In the genomic region with DNA sequence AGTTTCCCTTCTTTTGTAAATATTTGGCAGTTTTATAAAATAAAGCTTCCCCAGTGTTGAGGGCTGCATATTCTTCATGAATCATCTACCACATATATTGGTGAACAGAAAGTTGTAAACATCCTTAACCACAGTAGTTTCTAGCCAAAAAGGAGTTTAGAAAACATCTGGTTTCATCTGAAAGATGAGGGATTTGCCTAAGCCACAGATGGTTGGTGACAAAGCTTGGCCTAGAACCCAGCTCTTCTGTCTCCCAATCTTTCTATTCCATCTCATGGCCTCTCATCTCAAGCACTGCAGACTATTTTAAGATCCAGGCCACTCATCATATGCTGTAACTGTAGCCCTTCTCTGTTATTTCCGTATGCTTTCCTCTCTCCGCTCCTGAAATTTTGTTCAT, we compare ENCODE assay signal across 28 cellular contexts.
DNase-seq lines count a peak whose midpoint lies in the region; ATAC-seq and TF ChIP-seq lines count a peak whose summit lies in the region.
"Had no signal": no experiment of that assay in that cellular context is flagged by ENCODE, and none has a peak within 500 bp of the region (broad histone marks: within the 10 kb centered on the region; RNA-seq: fewer than 3 reads in every experiment).

No MANE protein-coding gene starts in this region.

- H3K18ac ChIP-seq in IMR-90 (ENCODE audit: low read depth, low read length): no peak overlapping the region

- no peak overlapping the region for H3K4ac ChIP-seq in IMR-90 (ENCODE audit: low read depth, low read length)

- H4K20me1 ChIP-seq in mammary epithelial cell (ENCODE audit: insufficient read depth, low read length) (no peaks in the 10 kb centered on the region), IMR-90 (ENCODE audit: insufficient read depth, low read length) (no peaks in the 10 kb centered on the region)
- H4K20me1 ChIP-seq: BLaER1 had no signal

- WGBS in mammary epithelial cell (ENCODE audit: low coverage, missing lambda C conversion rate): 100% methylated on average over 2 of the region's 2 CpGs
- WGBS in IMR-90 (ENCODE audit: extremely low coverage in 2 of 2, insufficient read length in 1 of 2), 2 experiments: 17% methylated on average over 1 of the region's 2 CpGs; no CpG with 5 or more reads in 1 of the 2 experiments
- 87 to 91% methylated on average over 2 of the region's 2 CpGs for WGBS in sigmoid colon, 2 donors

- POLR2A ChIA-PET in MCF 10A (lab: Yijun Ruan, JAX) (no interaction called here), IMR-90 (lab: Charles Lee; ENCODE audit: unreplicated experiment) (no interaction called here)

- in situ Hi-C loops in mammary epithelial cell (cut with MboI; ENCODE audit: low sequenced_read_pairs in 2 of 2) (no loop called here), IMR-90 (cut with MboI; ENCODE audit: low sequenced_read_pairs) (no loop called here), astrocyte of the spinal cord (cut with HindIII; ENCODE audit: low sequenced_read_pairs) (no loop called here)

- H3K9me3 ChIP-seq in mammary epithelial cell (replicated peaks; ENCODE audit: insufficient read depth, low read length) (no peaks in the 10 kb centered on the region), IMR-90 (ENCODE audit: control insufficient read depth, insufficient read depth, low read length) (no peaks in the 10 kb centered on the region), sigmoid colon (no peaks in the 10 kb centered on the region)
- H3K9me3 ChIP-seq: BLaER1, prostate gland, upper lobe of left lung had no signal

- no peaks in the 10 kb centered on the region for H3K4me1 Mint-ChIP-seq in MCF 10A (ENCODE audit: insufficient read depth, unreplicated experiment)
- no peaks in the 10 kb centered on the region for H3K4me1 Mint-ChIP-seq in immature natural killer cell
- H3K4me1 Mint-ChIP-seq: activated CD4-positive, alpha-beta T cell treated with anti-CD3 and anti-CD28 coated beads, Interleukin-2, amount 10 ng/mL, durations not matched to agents 7 days and 5 days; memory B cell had no signal

- H3K9me3 Mint-ChIP-seq in MCF 10A (ENCODE audit: unreplicated experiment): no peaks in the 10 kb centered on the region
- peaks cover 0 to 1% (median 0%) of the 10 kb centered on the region in 6 donors for H3K9me3 Mint-ChIP-seq in immature natural killer cell
- H3K9me3 Mint-ChIP-seq: activated CD4-positive, alpha-beta T cell treated with anti-CD3 and anti-CD28 coated beads, Interleukin-2, amount 10 ng/mL, durations not matched to agents 7 days and 5 days; GM23338; memory B cell had no signal

- H3K27ac ChIP-seq in mammary epithelial cell (ENCODE audit: insufficient read depth, low read depth, low read length): no peak overlapping the region
- no peak overlapping the region for H3K27ac ChIP-seq in IMR-90 (ENCODE audit: insufficient read depth, low read length)
- H3K27ac ChIP-seq in coronary artery: no peak overlapping the region
- no peak overlapping the region for H3K27ac ChIP-seq in sigmoid colon
- H3K27ac ChIP-seq: 22Rv1, BLaER1, prostate gland, upper lobe of left lung, WERI-Rb-1 had no signal

- no peak for ATAC-seq in IMR-90 (ENCODE audit: low read depth)
- ATAC-seq in GM19328 (IDR thresholded peaks at IDR 0.05; ENCODE audit: unreplicated experiment): no peak
- ATAC-seq: GM23338, left cardiac atrium, Right ventricle myocardium inferior had no signal

- H2AFZ ChIP-seq in mammary epithelial cell (ENCODE audit: low read depth, low read length): no peak overlapping the region
- no peak overlapping the region for H2AFZ ChIP-seq in IMR-90 (replicated peaks; ENCODE audit: low read length, poor library complexity)
- H2AFZ ChIP-seq: GM23338 had no signal

- H4K5ac ChIP-seq in IMR-90 (ENCODE audit: low read depth, low read length): no peak overlapping the region

- no peak for TF ChIP-seq CTCF in mammary epithelial cell (conservative IDR thresholded peaks at IDR 0.05 in 1 of 2, IDR thresholded peaks at IDR 0.05 in 1 of 2; ENCODE audit: extremely low read depth in 1 of 2, insufficient read depth in 1 of 2, low read depth in 1 of 2, low read length in 2 of 2)
- TF ChIP-seq CTCF in MCF 10A (IDR thresholded peaks at IDR 0.05; ENCODE audit: unreplicated experiment): no peak
- no peak for TF ChIP-seq CTCF in IMR-90 (conservative IDR thresholded peaks at IDR 0.05; ENCODE audit: low read depth, low read length)
- no peak for TF ChIP-seq CTCF in astrocyte of the spinal cord (IDR thresholded peaks at IDR 0.05; ENCODE audit: low read depth, low read length)
- TF ChIP-seq CTCF in coronary artery (IDR thresholded peaks at IDR 0.05): no peak
- TF ChIP-seq CTCF in sigmoid colon (IDR thresholded peaks at IDR 0.05): no peak

- no peak for TF ChIP-seq RAD21 in IMR-90 (IDR thresholded peaks at IDR 0.05; ENCODE audit: low read length)

- no peak overlapping the region for H3K56ac ChIP-seq in IMR-90 (ENCODE audit: extremely low read depth, insufficient read depth, low read length)

- CTCF ChIA-PET in mammary epithelial cell (lab: Charles Lee; ENCODE audit: low non-redundant PET) (no interaction called here), MCF 10A (lab: Yijun Ruan, JAX) (no interaction called here), IMR-90 (lab: Yijun Ruan, JAX) (interaction anchor here (0.8 to 1.0 kb wide), 2 partner anchors 9 to 44 kb away, joined by 3 read pairs; no protein-coding TSS in a partner anchor)

- H3K27ac Mint-ChIP-seq in MCF 10A (ENCODE audit: low read depth, unreplicated experiment) (no peak overlapping the region), immature natural killer cell (no peak overlapping the region)
- H3K27ac Mint-ChIP-seq: activated CD4-positive, alpha-beta T cell treated with anti-CD3 and anti-CD28 coated beads, Interleukin-2, amount 10 ng/mL, durations not matched to agents 7 days and 5 days; GM23338; memory B cell had no signal

- H2BK20ac ChIP-seq in IMR-90 (ENCODE audit: low read depth, low read length): no peak overlapping the region

- H2BK5ac ChIP-seq in IMR-90 (ENCODE audit: low read depth, low read length, poor library complexity, severe bottlenecking): no peak overlapping the region

- no peaks in the 10 kb centered on the region for H3K79me2 ChIP-seq in mammary epithelial cell (ENCODE audit: insufficient read depth, low read length)

- dilution Hi-C loops in mammary epithelial cell (cut with HindIII; ENCODE audit: low sequenced_read_pairs) (no loop called here), IMR-90 (cut with HindIII; ENCODE audit: low sequenced_read_pairs, unreplicated experiment) (no loop called here)

- no peaks in the 10 kb centered on the region for H3K27me3 ChIP-seq in mammary epithelial cell (ENCODE audit: insufficient read depth, low read length)
- no peaks in the 10 kb centered on the region for H3K27me3 ChIP-seq in IMR-90 (ENCODE audit: control insufficient read depth, insufficient read depth, low read length)
- no peaks in the 10 kb centered on the region for H3K27me3 ChIP-seq in sigmoid colon
- H3K27me3 ChIP-seq: BLaER1, upper lobe of left lung had no signal

- no peak overlapping the region for H2BK15ac ChIP-seq in IMR-90 (ENCODE audit: low read depth, low read length)

- H3K23ac ChIP-seq in IMR-90 (ENCODE audit: low read depth, low read length): no peak overlapping the region

- intact Hi-C loops in mammary epithelial cell (cut with micrococcal nuclease) (no loop called here), MCF 10A (cut with micrococcal nuclease) (no loop called here), IMR-90 (cut with micrococcal nuclease) (no loop called here), sigmoid colon (cut with DNase I) (no loop called here)

- H3K4me3 Mint-ChIP-seq in MCF 10A (ENCODE audit: unreplicated experiment): no peak overlapping the region
- H3K4me3 Mint-ChIP-seq in immature natural killer cell: no peak overlapping the region
- H3K4me3 Mint-ChIP-seq: activated CD4-positive, alpha-beta T cell treated with anti-CD3 and anti-CD28 coated beads, Interleukin-2, amount 10 ng/mL, durations not matched to agents 7 days and 5 days; GM23338; memory B cell had no signal

- H3K27me3 Mint-ChIP-seq in MCF 10A (ENCODE audit: insufficient read depth, unreplicated experiment) (no peaks in the 10 kb centered on the region), immature natural killer cell (ENCODE audit: low read depth in 3 of 3) (peaks cover 0 to 4% (median 0%) of the 10 kb centered on the region in 3 donors)
- H3K27me3 Mint-ChIP-seq: activated CD4-positive, alpha-beta T cell treated with anti-CD3 and anti-CD28 coated beads, Interleukin-2, amount 10 ng/mL, durations not matched to agents 7 days and 5 days had no signal

- BruUV-seq in mammary epithelial cell (replicated peaks; lab: Mats Ljungman, UMichigan): no TSS peak
- BruUV-seq in MCF 10A (replicated peaks; lab: Mats Ljungman, UMichigan): no TSS peak
- no TSS peak for BruUV-seq in IMR-90 (replicated peaks; lab: Mats Ljungman, UMichigan)

- H4K8ac ChIP-seq in IMR-90 (ENCODE audit: low read depth in 2 of 2, low read length in 2 of 2): no peak overlapping the region

- no peak overlapping the region for H2AK9ac ChIP-seq in IMR-90 (replicated peaks; ENCODE audit: low read depth, low read length, poor library complexity)

- TF ChIP-seq EP300 in sigmoid colon (IDR thresholded peaks at IDR 0.05): no peak

- no peaks in the 10 kb centered on the region for H3K9me1 ChIP-seq in IMR-90 (ENCODE audit: insufficient read depth, low read length)

- DNase-seq in mammary epithelial cell: peak; percentile 5
- DNase-seq in MCF 10A (ENCODE audit: unreplicated experiment): no peak
- DNase-seq in IMR-90: peak; percentile 18
- DNase-seq in astrocyte of the spinal cord (ENCODE audit: low read depth, low spot score): peak; percentile 23
- no peak for DNase-seq in coronary artery (ENCODE audit: low spot score)
- DNase-seq in immature natural killer cell: no peak
- DNase-seq in sigmoid colon: no peak
- DNase-seq: activated CD4-positive, alpha-beta T cell treated with anti-CD3 and anti-CD28 coated beads, Interleukin-2, amount 10 ng/mL, durations not matched to agents 7 days and 5 days; activated naive CD4-positive, alpha-beta T cell; activated T-cell treated with anti-CD3 and anti-CD28 coated beads, Interleukin-2, amount 50 U/mL, for 48 hours; amygdala; dermis blood vessel endothelial cell; DMS79 treated with DMSO at 0.1 percent for 48 hours; head of caudate nucleus; left cardiac atrium; NCI-H1105 treated with DMSO at 0.1 percent for 48 hours; NCI-H2029 treated with DMSO at 0.1 percent for 48 hours; NCI-H345; NCI-H774; upper lobe of left lung; WERI-Rb-1 had no signal

- no peak overlapping the region for H3K14ac ChIP-seq in IMR-90 (replicated peaks; ENCODE audit: low read depth, low read length)

- H2AK5ac ChIP-seq in IMR-90 (ENCODE audit: low read depth, low read length): no peak overlapping the region

- H3K36me3 ChIP-seq in mammary epithelial cell (ENCODE audit: insufficient read depth, low read length) (no peaks in the 10 kb centered on the region), IMR-90 (ENCODE audit: control insufficient read depth, insufficient read depth, low read length) (no peaks in the 10 kb centered on the region), sigmoid colon (no peaks in the 10 kb centered on the region)
- H3K36me3 ChIP-seq: BLaER1, prostate gland, upper lobe of left lung, WERI-Rb-1 had no signal

- H3K9ac ChIP-seq in mammary epithelial cell (ENCODE audit: insufficient read depth, low read length) (no peak overlapping the region), IMR-90 (ENCODE audit: low read depth, low read length) (no peak overlapping the region)
- H3K9ac ChIP-seq: BLaER1 had no signal

- H3K36me3 Mint-ChIP-seq in MCF 10A (ENCODE audit: insufficient read depth, unreplicated experiment): no peaks in the 10 kb centered on the region
- no peaks in the 10 kb centered on the region for H3K36me3 Mint-ChIP-seq in immature natural killer cell
- H3K36me3 Mint-ChIP-seq: memory B cell had no signal

- H3K4me1 ChIP-seq in mammary epithelial cell (ENCODE audit: insufficient read depth, low read length) (no peaks in the 10 kb centered on the region), IMR-90 (ENCODE audit: control insufficient read depth, insufficient read depth, low read length) (no peaks in the 10 kb centered on the region), sigmoid colon (no peaks in the 10 kb centered on the region)
- H3K4me1 ChIP-seq: BLaER1, prostate gland, upper lobe of left lung had no signal

- no peak overlapping the region for H2BK120ac ChIP-seq in IMR-90 (ENCODE audit: low read depth, low read length)

- TF ChIP-seq POLR2A in IMR-90 (IDR thresholded peaks at IDR 0.05; ENCODE audit: low read depth, low read length): no peak
- no peak for TF ChIP-seq POLR2A in sigmoid colon (IDR thresholded peaks at IDR 0.05)

- H3K4me3 ChIP-seq in mammary epithelial cell (replicated peaks in 1 of 3; ENCODE audit: insufficient read depth in 1 of 3, low read depth in 2 of 3, low read length in 3 of 3) (no peak overlapping the region), IMR-90 (ENCODE audit: insufficient read depth, low read depth, low read length) (no peak overlapping the region), astrocyte of the spinal cord (ENCODE audit: low read depth, low read length) (no peak overlapping the region), coronary artery (no peak overlapping the region), sigmoid colon (no peak overlapping the region)
- H3K4me3 ChIP-seq: BLaER1, GM23338, prostate gland, upper lobe of left lung had no signal

- H4K91ac ChIP-seq in IMR-90 (ENCODE audit: insufficient read depth, low read depth, low read length): no peak overlapping the region

- no peak overlapping the region for H3K4me2 ChIP-seq in mammary epithelial cell (ENCODE audit: insufficient read depth, low read depth, low read length)
- H3K4me2 ChIP-seq in IMR-90 (ENCODE audit: low read depth, low read length): no peak overlapping the region
- H3K4me2 ChIP-seq: BLaER1, GM23338 had no signal

- H3K79me1 ChIP-seq in IMR-90 (ENCODE audit: low read depth in 1 of 2, low read length in 2 of 2): no peaks in the 10 kb centered on the region

Comparison
In these comparisons a context has a peak if more than half of its experiments do, and no peak if none do; other contexts are left out.
1. DNase-seq: peak in mammary epithelial cell (single experiment), IMR-90 (single experiment) and astrocyte of the spinal cord (single experiment); none in MCF 10A (single experiment), coronary artery (single experiment), immature natural killer cell (0 of 3) and sigmoid colon (single experiment).